In genomic region chr18:576924-577323, GRCh38 we compare ENCODE assay signal across 31 cellular contexts. TPM values are rescaled to one million over a fixed set of nuclear protein-coding genes. Genes with fewer than 3 reads are reported as not detected.
DNase-seq lines count a peak whose midpoint lies in the region; ATAC-seq, FAIRE-seq and TF ChIP-seq lines count a peak whose summit lies in the region.
"Had no signal": no experiment of that assay in that cellular context is flagged by ENCODE, and none has a peak within 500 bp of the region (broad histone marks: within the 10 kb centered on the region; RNA-seq: fewer than 3 reads in every experiment).

No MANE protein-coding gene starts in this region.

- no peak overlapping the region for H3K27ac Mint-ChIP-seq in activated T-helper 17 cell treated with anti-CD3 and anti-CD28 coated beads, Interleukin-2, amount 50 U/mL, for 72 hours
- H3K27ac Mint-ChIP-seq: CD14-positive monocyte; CD4-positive, alpha-beta memory T cell; CD4-positive, CD25-positive, alpha-beta regulatory T cell; CD8-positive, alpha-beta memory T cell had no signal

- no peak overlapping the region for H2AK5ac ChIP-seq in H1 (ENCODE audit: low read depth, low read length)

- no peak overlapping the region for H2BK120ac ChIP-seq in H1 (replicated peaks; ENCODE audit: low read depth, low read length)

- H4K20me1 ChIP-seq in H1 (replicated peaks in 1 of 2; ENCODE audit: control insufficient read depth in 1 of 2, insufficient read depth in 2 of 2, low read length in 2 of 2): no peaks in the 10 kb centered on the region
- no peaks in the 10 kb centered on the region for H4K20me1 ChIP-seq in osteoblast (ENCODE audit: insufficient read depth, low read length)
- H4K20me1 ChIP-seq: BLaER1 had no signal

- no peak overlapping the region for H3K14ac ChIP-seq in H1 (ENCODE audit: insufficient read length)

- 98% methylated on average over 8 of the region's 9 CpGs; no CpG with 5 or more reads in 1 of the 2 experiments for WGBS in H1 (ENCODE audit: extremely low coverage in 1 of 2, insufficient coverage in 1 of 2, insufficient read length in 1 of 2, insufficient replicate concordance in 2 of 2, low coverage in 1 of 2, low lambda C conversion rate in 2 of 2, missing lambda C conversion rate in 1 of 2), 2 experiments

- H3K23me2 ChIP-seq in H1 (ENCODE audit: low read depth, low read length): no peaks in the 10 kb centered on the region

- no peak overlapping the region for H3K23ac ChIP-seq in H1 (ENCODE audit: insufficient read length)

- no peak overlapping the region for H4K5ac ChIP-seq in H1 (ENCODE audit: insufficient read length, low read depth, low read length)

- H3K4me2 ChIP-seq in H1 (ENCODE audit: insufficient read depth in 1 of 2, low read depth in 2 of 2, low read length in 2 of 2) (no peak overlapping the region), osteoblast (ENCODE audit: insufficient read depth, low read length) (no peak overlapping the region)
- H3K4me2 ChIP-seq: BLaER1 had no signal

- no peak overlapping the region for H2BK5ac ChIP-seq in H1 (ENCODE audit: low read depth, low read length)

- POLR2A ChIA-PET in H1 (lab: Charles Lee; ENCODE audit: partially characterized antibody): no interaction called here

- H3K9me3 ChIP-seq in SK-N-MC (ENCODE audit: low read depth, low read length) (no peaks in the 10 kb centered on the region), H1 (ENCODE audit: insufficient read depth in 2 of 2, low read depth in 1 of 2, low read length in 1 of 2) (peaks cover 0 to 4% of the 10 kb centered on the region in 2 experiments; a peak in 1 of 4 replicates), osteoblast (ENCODE audit: low read depth, low read length) (no peaks in the 10 kb centered on the region)
- H3K9me3 ChIP-seq: BE2C had no signal

- peaks cover 16% of the 10 kb centered on the region for H3K27me3 Mint-ChIP-seq in activated T-helper 17 cell treated with anti-CD3 and anti-CD28 coated beads, Interleukin-2, amount 50 U/mL, for 72 hours

- H3K9ac ChIP-seq in SK-N-MC (ENCODE audit: insufficient read length) (no peak overlapping the region), H1 (replicated peaks in 1 of 4; ENCODE audit: extremely low read depth in 1 of 4, low read depth in 3 of 4, low read length in 3 of 4) (no peak overlapping the region)
- H3K9ac ChIP-seq: BLaER1 had no signal

- H3K4me3 ChIP-seq in SK-N-MC (no peak overlapping the region), H1 (ENCODE audit: extremely low read depth in 1 of 4, insufficient read depth in 2 of 4, low read depth in 3 of 4, low read length in 4 of 4) (no peak overlapping the region), osteoblast (ENCODE audit: insufficient read depth, low read length) (no peak overlapping the region)
- H3K4me3 ChIP-seq: BLaER1, GM12878 had no signal

- no peak overlapping the region; the same call in 1 of the 2 replicates for H4K8ac ChIP-seq in H1 (ENCODE audit: extremely low read depth, insufficient read depth, low read length)

- 0 out of 2 replicates have a peak overlapping the region, but pooled peaks have one; percentile 64 for H2BK20ac ChIP-seq in H1 (ENCODE audit: low read length)

- H3K27me3 ChIP-seq in H1 (replicated peaks in 1 of 4; ENCODE audit: control insufficient read depth in 3 of 4, extremely low read depth in 1 of 4, insufficient read depth in 3 of 4, low read length in 3 of 4) (no peaks in the 10 kb centered on the region), osteoblast (ENCODE audit: insufficient read depth, low read length) (peaks cover 21% of the 10 kb centered on the region)
- H3K27me3 ChIP-seq: BE2C, BLaER1 had no signal

- H3K56ac ChIP-seq in H1 (replicated peaks; ENCODE audit: insufficient read length, low read depth, low read length): no peak overlapping the region

- H3K36me3 Mint-ChIP-seq in activated T-helper 17 cell treated with anti-CD3 and anti-CD28 coated beads, Interleukin-2, amount 50 U/mL, for 72 hours (ENCODE audit: low read depth): no peaks in the 10 kb centered on the region
- H3K36me3 Mint-ChIP-seq: CD14-positive monocyte; CD4-positive, alpha-beta memory T cell; CD4-positive, CD25-positive, alpha-beta regulatory T cell; CD8-positive, alpha-beta memory T cell had no signal

- TF ChIP-seq EP300 in H1 (IDR thresholded peaks at IDR 0.05; ENCODE audit: borderline replicate concordance in 1 of 2, low read depth in 2 of 2, low read length in 2 of 2): no peak

- FAIRE-seq in H1 (lab: Jason Lieb, UNC) (no peak), urothelium cell line (lab: Jason Lieb, UNC) (peak; percentile 48)
- FAIRE-seq: A204.1, GM12878, GM12892, GM18507 had no signal

- H2AFZ ChIP-seq in H1 (ENCODE audit: low read length) (no peak overlapping the region), osteoblast (ENCODE audit: low read length) (no peak overlapping the region)

- DNase-seq in SK-N-MC (ENCODE audit: low read depth, low spot score): no peak
- no peak for DNase-seq in H1 (ENCODE audit: low read depth in 1 of 2, low spot score in 2 of 2)
- DNase-seq in osteoblast (ENCODE audit: insufficient read length, low spot score, missing footprints): peak; percentile 73
- no peak for DNase-seq in urothelium cell line (ENCODE audit: low spot score)
- DNase-seq in COLO829 (ENCODE audit: low spot score): no peak
- DNase-seq in NCI-H146 treated with DMSO at 0.1 percent for 48 hours (lab: John Stamatoyannopoulos, UW; ENCODE audit: unreplicated experiment): no peak
- DNase-seq in stimulated activated naive CD8-positive, alpha-beta T cell treated with anti-CD3 and anti-CD28 coated beads, Interleukin-15, Interleukin-2, amounts not matched to agents 100 U/mL and 50 U/mL, for 24 hours: no peak
- DNase-seq: 8988T; ACHN; BE2C; C1 segment of cervical spinal cord; CD4-positive, alpha-beta memory T cell; CD4-positive, CD25-positive, alpha-beta regulatory T cell; CD8-positive, alpha-beta memory T cell; DMS 273 treated with DMSO at 0.1 percent for 48 hours; DMS153; DMS79; DND-41; EL; GDM1 had no signal

- no peaks in the 10 kb centered on the region for H3K4me1 Mint-ChIP-seq in activated T-helper 17 cell treated with anti-CD3 and anti-CD28 coated beads, Interleukin-2, amount 50 U/mL, for 72 hours
- H3K4me1 Mint-ChIP-seq: CD14-positive monocyte; CD4-positive, alpha-beta memory T cell; CD4-positive, CD25-positive, alpha-beta regulatory T cell; CD8-positive, alpha-beta memory T cell had no signal

- H3K36me3 ChIP-seq in SK-N-MC (ENCODE audit: insufficient read depth, low read length): no peaks in the 10 kb centered on the region
- no peaks in the 10 kb centered on the region; a peak in 1 of 8 replicates for H3K36me3 ChIP-seq in H1 (ENCODE audit: control insufficient read depth in 2 of 4, insufficient read depth in 4 of 4, low read length in 3 of 4)
- H3K36me3 ChIP-seq in osteoblast (ENCODE audit: insufficient read depth, low read length): no peaks in the 10 kb centered on the region
- H3K36me3 ChIP-seq: BE2C, BLaER1 had no signal

- no peak overlapping the region for H4K91ac ChIP-seq in H1 (replicated peaks; ENCODE audit: insufficient read length, low read length)

- H3K79me2 ChIP-seq in H1 (ENCODE audit: control insufficient read depth in 1 of 2, insufficient read depth in 2 of 2, low read length in 2 of 2) (no peaks in the 10 kb centered on the region), osteoblast (ENCODE audit: insufficient read depth, low read length) (no peaks in the 10 kb centered on the region)

- no peak for ATAC-seq in activated T-helper 17 cell treated with anti-CD3 and anti-CD28 coated beads, Interleukin-2, amount 50 U/mL, for 72 hours (replicated peaks)
- ATAC-seq in stimulated activated naive CD8-positive, alpha-beta T cell treated with anti-CD3 and anti-CD28 coated beads, Interleukin-15, Interleukin-2, amounts not matched to agents 100 U/mL and 50 U/mL, for 24 hours: no peak
- ATAC-seq: GM12878 had no signal

- H3K9me3 Mint-ChIP-seq in activated T-helper 17 cell treated with anti-CD3 and anti-CD28 coated beads, Interleukin-2, amount 50 U/mL, for 72 hours: no peaks in the 10 kb centered on the region
- H3K9me3 Mint-ChIP-seq: CD4-positive, alpha-beta memory T cell; CD4-positive, CD25-positive, alpha-beta regulatory T cell had no signal

- H3K79me1 ChIP-seq in H1 (ENCODE audit: low read depth, low read length): no peaks in the 10 kb centered on the region

- no peak for TF ChIP-seq POLR2A in H1 (IDR thresholded peaks at IDR 0.05; ENCODE audit: control extremely low read depth in 1 of 2, low read depth in 2 of 2, low read length in 2 of 2)

- H3K27ac ChIP-seq in SK-N-MC: peak overlapping the region; percentile 46; the same call in 1 of the 2 replicates
- H3K27ac ChIP-seq in H1 (ENCODE audit: low read depth, low read length): no peak overlapping the region
- H3K27ac ChIP-seq in osteoblast (ENCODE audit: low read depth, low read length): no peak overlapping the region
- H3K27ac ChIP-seq: BLaER1 had no signal

- no peak overlapping the region for H2BK12ac ChIP-seq in H1 (ENCODE audit: low read depth, low read length)

- H3K4me1 ChIP-seq in H1 (replicated peaks in 1 of 4; ENCODE audit: control insufficient read depth in 3 of 4, insufficient read depth in 4 of 4, low read length in 3 of 4) (peaks cover 5 to 23% (median 22%) of the 10 kb centered on the region in 4 experiments; a peak in 5 of 7 replicates), osteoblast (ENCODE audit: insufficient read depth, low read length) (no peaks in the 10 kb centered on the region)
- H3K4me1 ChIP-seq: BE2C, BLaER1 had no signal

- TF ChIP-seq CTCF in H1 (IDR thresholded peaks at IDR 0.05; ENCODE audit: control extremely low read depth in 1 of 3, insufficient read depth in 1 of 3, low read depth in 1 of 3, low read length in 3 of 3): no peak
- TF ChIP-seq CTCF in osteoblast (IDR thresholded peaks at IDR 0.05; ENCODE audit: extremely low read depth, low read depth, low read length): no peak

- no peak overlapping the region for H2BK15ac ChIP-seq in H1 (ENCODE audit: low read length)

- TF ChIP-seq RAD21 in H1 (IDR thresholded peaks at IDR 0.05 in 1 of 2, conservative IDR thresholded peaks at IDR 0.05 in 1 of 2; ENCODE audit: low read depth in 2 of 2, low read length in 2 of 2): no peak

- H3K4ac ChIP-seq in H1 (replicated peaks; ENCODE audit: insufficient read length, low read depth, low read length): no peak overlapping the region

- CTCF ChIA-PET in H1 (lab: Charles Lee; ENCODE audit: partially characterized antibody): interaction anchor here (0.8 to 1.5 kb wide), 7 partner anchors 10 to 70 kb away, joined by 3 to 4 read pairs (median 3); no protein-coding TSS in a partner anchor

- no peak overlapping the region for H3K18ac ChIP-seq in H1 (ENCODE audit: extremely low read depth, low read length)

- no peak overlapping the region for H3K4me3 Mint-ChIP-seq in activated T-helper 17 cell treated with anti-CD3 and anti-CD28 coated beads, Interleukin-2, amount 50 U/mL, for 72 hours
- H3K4me3 Mint-ChIP-seq: CD14-positive monocyte; CD4-positive, alpha-beta memory T cell; CD4-positive, CD25-positive, alpha-beta regulatory T cell; CD8-positive, alpha-beta memory T cell had no signal

RNA-seq across cellular contexts. Expression of gene CETN1, which starts 3.3 kb away (rescaled TPM):
- not detected in 2 replicates for total RNA-seq in H1 (2021; fragmentation: NEBNext Ultra II Directional; extraction: Animal tissue kit (Norgen Biotek cat#: 25700))
- not detected in 2 replicates for polyA plus RNA-seq in H1 (2011; rRNA removed)
- not detected for polyA plus RNA-seq in H1 (2011; cell fraction: cytosol; rRNA removed)
- not detected for polyA plus RNA-seq in H1 (2011; cell fraction: nucleus; rRNA removed)
- not detected in 4 replicates for polyA plus RNA-seq in H1 (2012, experiment 1 of 2)
- polyA plus RNA-seq in H1 (2012, experiment 2 of 2): not detected
- not detected for polyA plus RNA-seq in H1 (2013, experiment 1 of 2)
- not detected for polyA plus RNA-seq in H1 (2013, experiment 2 of 2)
- polyA minus RNA-seq in H1 (2011; rRNA and poly(A)+ RNA removed): not detected in 2 replicates
- not detected for polyA minus RNA-seq in H1 (2011; cell fraction: cytosol; rRNA and poly(A)+ RNA removed)
- not detected for polyA minus RNA-seq in H1 (2011; cell fraction: nucleus; rRNA and poly(A)+ RNA removed)
- not detected in 2 replicates for total RNA-seq in osteoblast
- total RNA-seq in activated T-helper 17 cell treated with anti-CD3 and anti-CD28 coated beads, Interleukin-2, amount 50 U/mL, for 72 hours: not detected
- total RNA-seq: A673; CD4-positive, alpha-beta memory T cell; CD4-positive, CD25-positive, alpha-beta regulatory T cell; CD8-positive, alpha-beta memory T cell; Daoy; G401; GM12878 had no signal
- polyA plus RNA-seq: AG04450; CD14-positive monocyte; CD4-positive, alpha-beta memory T cell; CD4-positive, CD25-positive, alpha-beta regulatory T cell; CD8-positive, alpha-beta memory T cell; GM12878 had no signal

RNA-seq across cellular contexts. Expression of gene CLUL1, which starts 19.9 kb away (rescaled TPM):
- total RNA-seq in H1 (2021; fragmentation: NEBNext Ultra II Directional; extraction: Animal tissue kit (Norgen Biotek cat#: 25700)): 0.59 TPM in 1 of 2 replicates, not detected in the other
- 0.08 and 0.23 TPM in 2 replicates for polyA plus RNA-seq in H1 (2011; rRNA removed)
- 0.23 TPM for polyA plus RNA-seq in H1 (2011; cell fraction: cytosol; rRNA removed)
- 0.23 TPM for polyA plus RNA-seq in H1 (2011; cell fraction: nucleus; rRNA removed)
- 0.11 to 0.40 TPM in 2 of 4 replicates, not detected in the others for polyA plus RNA-seq in H1 (2012, experiment 1 of 2)
- polyA plus RNA-seq in H1 (2012, experiment 2 of 2): not detected
- 0.75 TPM for polyA plus RNA-seq in H1 (2013, experiment 1 of 2)
- polyA plus RNA-seq in H1 (2013, experiment 2 of 2): 0.42 TPM
- polyA minus RNA-seq in H1 (2011; rRNA and poly(A)+ RNA removed): 0.29 TPM in 1 of 2 replicates, not detected in the other
- not detected for polyA minus RNA-seq in H1 (2011; cell fraction: cytosol; rRNA and poly(A)+ RNA removed)
- polyA minus RNA-seq in H1 (2011; cell fraction: nucleus; rRNA and poly(A)+ RNA removed): not detected
- total RNA-seq in osteoblast: 0.72 TPM in 1 of 2 replicates, not detected in the other
- not detected for total RNA-seq in activated T-helper 17 cell treated with anti-CD3 and anti-CD28 coated beads, Interleukin-2, amount 50 U/mL, for 72 hours
- total RNA-seq: CD4-positive, alpha-beta memory T cell; CD4-positive, CD25-positive, alpha-beta regulatory T cell; CD8-positive, alpha-beta memory T cell; Daoy; GM12878 had no signal
- polyA plus RNA-seq: AG04450; CD14-positive monocyte; CD4-positive, alpha-beta memory T cell; CD4-positive, CD25-positive, alpha-beta regulatory T cell had no signal
